Comparison of ENCODE assay signal across 1 cellular context in genomic region chr11:45906965-45907591, GRCh38.
TF ChIP-seq lines count a peak whose summit lies in the region.

FREY1 (minus strand) TSS chr11:45907271; CDS start chr11:45907245, 26 bp downstream.

TF ChIP-seq in HCT116, 20 proteins besides CTCF, POLR2A, EP300 and RAD21:
- TF ChIP-seq EZH2phosphoT487 (IDR thresholded peaks at IDR 0.05; ENCODE audit: borderline replicate concordance) (no peak), MAX (IDR thresholded peaks at IDR 0.05) (no peak), POLR2AphosphoS5 (IDR thresholded peaks at IDR 0.05; ENCODE audit: low read depth, low read length) (0 out of 2 replicates have a peak, but pooled peaks have one; percentile 22), JUND (IDR thresholded peaks at IDR 0.05) (no peak), CEBPB (IDR thresholded peaks at IDR 0.05; ENCODE audit: low read depth) (no peak)
